Comparison of ENCODE assay signal across 27 cellular contexts in the genomic region with DNA sequence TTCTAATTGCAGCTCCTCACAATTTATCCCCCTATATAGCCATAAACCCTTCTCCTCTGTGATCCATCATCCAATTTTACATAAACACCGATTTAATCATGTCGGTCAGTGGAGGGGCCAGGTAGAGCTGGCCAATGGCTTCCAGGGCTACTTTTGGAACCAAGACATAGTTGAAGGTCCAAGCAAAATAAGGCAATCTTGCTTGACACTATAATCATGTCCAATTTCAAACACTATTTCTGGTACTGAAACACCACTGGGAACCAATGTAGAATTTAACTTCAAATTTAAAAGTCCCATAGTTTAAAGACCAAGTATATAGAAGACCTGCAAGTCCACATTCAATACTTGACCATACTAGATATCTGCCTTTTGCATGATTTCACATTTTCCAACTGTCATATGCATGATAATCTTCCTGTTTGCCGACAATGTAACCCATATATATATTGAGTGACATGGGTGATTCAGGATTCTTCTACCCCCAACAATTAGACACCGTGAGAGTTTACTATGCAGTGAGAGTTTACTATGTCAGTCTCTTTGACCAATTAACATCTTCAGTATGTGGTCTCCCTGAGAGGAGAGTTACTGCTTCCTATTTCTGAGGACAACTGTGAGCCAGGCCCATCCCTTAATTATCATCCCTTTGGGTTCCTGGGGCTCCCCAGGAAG. TPM values are rescaled to one million over a fixed set of nuclear protein-coding genes. Genes with fewer than 3 reads are reported as not detected.
DNase-seq lines count a peak whose midpoint lies in the region; ATAC-seq and TF ChIP-seq lines count a peak whose summit lies in the region.
"Had no signal": no experiment of that assay in that cellular context is flagged by ENCODE, and none has a peak within 500 bp of the region (broad histone marks: within the 10 kb centered on the region; RNA-seq: fewer than 3 reads in every experiment).

No MANE protein-coding gene starts in this region.

- no peaks in the 10 kb centered on the region for H3K27me3 Mint-ChIP-seq in activated CD4-positive, alpha-beta T cell treated with anti-CD3 and anti-CD28 coated beads for 36 hours
- no peaks in the 10 kb centered on the region for H3K27me3 Mint-ChIP-seq in CD8-positive, alpha-beta memory T cell
- no peaks in the 10 kb centered on the region for H3K27me3 Mint-ChIP-seq in activated naive CD8-positive, alpha-beta T cell
- H3K27me3 Mint-ChIP-seq in natural killer cell (ENCODE audit: low read depth in 2 of 2), result no peaks in the 10 kb centered on the region
- H3K27me3 Mint-ChIP-seq: IgD-negative memory B cell had no signal

- H3K4me3 ChIP-seq in CD8-positive, alpha-beta memory T cell (ENCODE audit: low read length), result no peak overlapping the region
- H3K4me3 ChIP-seq: ovary, Peyer's patch, right atrium auricular region, SJSA1, stomach, tibial nerve had no signal

- CTCF ChIA-PET in activated CD4-positive, alpha-beta T cell treated with anti-CD3 and anti-CD28 coated beads for 36 hours (lab: Charles Lee), result interaction anchor here (0.7 kb wide), 1 partner anchor 32 kb away, joined by 3 read pairs; a partner anchor contains a TSS
- CTCF ChIA-PET in CD8-positive, alpha-beta memory T cell (lab: Charles Lee), result no interaction called here

- peak overlapping the region; percentile 13 for H3K4me3 Mint-ChIP-seq in activated CD4-positive, alpha-beta T cell treated with anti-CD3 and anti-CD28 coated beads for 36 hours
- peak overlapping the region in 6 of 7 donors; percentile 12 to 62 (median 32) for H3K4me3 Mint-ChIP-seq in CD8-positive, alpha-beta memory T cell
- peak overlapping the region; percentile 63 for H3K4me3 Mint-ChIP-seq in activated naive CD8-positive, alpha-beta T cell
- H3K4me3 Mint-ChIP-seq in natural killer cell, result peak overlapping the region; percentile 65
- H3K4me3 Mint-ChIP-seq: brain, nephron progenitor cell had no signal

- H3K27ac Mint-ChIP-seq in activated CD4-positive, alpha-beta T cell treated with anti-CD3 and anti-CD28 coated beads for 36 hours, result peak overlapping the region; percentile 82
- H3K27ac Mint-ChIP-seq in CD8-positive, alpha-beta memory T cell, result peak overlapping the region; percentile 1 to 94 (median 76)
- peak overlapping the region; percentile 92 for H3K27ac Mint-ChIP-seq in activated naive CD8-positive, alpha-beta T cell
- peak overlapping the region; percentile 80 to 85 for H3K27ac Mint-ChIP-seq in natural killer cell
- H3K27ac Mint-ChIP-seq: brain, IgD-negative memory B cell, nephron progenitor cell had no signal

- no peaks in the 10 kb centered on the region for H3K27me3 ChIP-seq in CD8-positive, alpha-beta memory T cell (ENCODE audit: insufficient read depth, low read length, poor library complexity, severe bottlenecking)
- H3K27me3 ChIP-seq: ovary, Peyer's patch, right atrium auricular region, SJSA1, stomach, tibial nerve had no signal

- POLR2A ChIA-PET in activated CD4-positive, alpha-beta T cell treated with anti-CD3 and anti-CD28 coated beads for 36 hours (lab: Charles Lee), result no interaction called here
- POLR2A ChIA-PET in CD8-positive, alpha-beta memory T cell (lab: Charles Lee), result no interaction called here

- no peaks in the 10 kb centered on the region for H3K36me3 ChIP-seq in CD8-positive, alpha-beta memory T cell (ENCODE audit: insufficient read depth, low read length)
- H3K36me3 ChIP-seq: ovary, Peyer's patch, right atrium auricular region, SJSA1, stomach, tibial nerve had no signal

- H3K4me1 ChIP-seq in CD8-positive, alpha-beta memory T cell (ENCODE audit: insufficient read depth, low read length), result peaks cover 59% of the 10 kb centered on the region
- H3K4me1 ChIP-seq: Peyer's patch, right atrium auricular region, SJSA1, stomach, tibial nerve had no signal

- ATAC-seq in activated CD4-positive, alpha-beta T cell treated with anti-CD3 and anti-CD28 coated beads for 36 hours, result peak; percentile 28
- ATAC-seq in natural killer cell (peak; percentile 21 to 67 (median 60)), HG03571 (IDR thresholded peaks at IDR 0.05; ENCODE audit: unreplicated experiment) (no peak)
- ATAC-seq: left lobe of liver had no signal

- H3K9me3 ChIP-seq in CD8-positive, alpha-beta memory T cell (ENCODE audit: low read length), result no peaks in the 10 kb centered on the region
- H3K9me3 ChIP-seq: ovary, Peyer's patch, right atrium auricular region, SJSA1, stomach, tibial nerve had no signal

- no peak for DNase-seq in activated CD4-positive, alpha-beta T cell treated with anti-CD3 and anti-CD28 coated beads for 36 hours
- no peak for DNase-seq in activated CD4-positive, alpha-beta T cell treated with anti-CD3 and anti-CD28 coated beads, Interleukin-2, amount 50 U/mL, for 1 hour
- no peak for DNase-seq in CD8-positive, alpha-beta memory T cell
- DNase-seq in natural killer cell, result no peak
- DNase-seq in stimulated activated CD8-positive, alpha-beta memory T cell treated with anti-CD3 and anti-CD28 coated beads, Interleukin-4, amount 100 ng/mL, for 48 hours, result no peak
- no peak for DNase-seq in SHP77 treated with DMSO at 0.1 percent for 48 hours (lab: John Stamatoyannopoulos, UW)
- DNase-seq: activated CD4-positive, alpha-beta T cell treated with anti-CD3 and anti-CD28 coated beads for 4 hours; Calu3; GOT3; head of caudate nucleus; NCI-H1436 treated with DMSO at 0.1 percent for 48 hours; NCI-H446 treated with DMSO at 0.1 percent for 48 hours; nephron progenitor cell; ovary; Peyer's patch; stimulated activated CD4-positive, alpha-beta T cell treated with anti-CD3 and anti-CD28 coated beads, Interleukin-12 subunit alpha, Interleukin-12 subunit beta, amount 100 ng/mL, for 4 hours; stimulated activated CD4-positive, alpha-beta T cell treated with anti-CD3 and anti-CD28 coated beads, Interleukin-4, amount 100 ng/mL, for 24 hours; stomach had no signal

- H3K4me1 Mint-ChIP-seq in activated CD4-positive, alpha-beta T cell treated with anti-CD3 and anti-CD28 coated beads for 36 hours, result peaks cover 81% of the 10 kb centered on the region
- peaks cover 94 to 98% (median 96%) of the 10 kb centered on the region in 3 donors for H3K4me1 Mint-ChIP-seq in CD8-positive, alpha-beta memory T cell
- H3K4me1 Mint-ChIP-seq in activated naive CD8-positive, alpha-beta T cell (ENCODE audit: low read depth), result peaks cover 90% of the 10 kb centered on the region
- peaks cover 89 to 97% of the 10 kb centered on the region in 2 donors for H3K4me1 Mint-ChIP-seq in natural killer cell
- H3K4me1 Mint-ChIP-seq: brain had no signal

- no peak for TF ChIP-seq CTCF in natural killer cell (IDR thresholded peaks at IDR 0.05)

- H3K9me3 Mint-ChIP-seq in activated CD4-positive, alpha-beta T cell treated with anti-CD3 and anti-CD28 coated beads for 36 hours (ENCODE audit: low read depth), result peaks cover 2% of the 10 kb centered on the region
- H3K9me3 Mint-ChIP-seq in CD8-positive, alpha-beta memory T cell, result no peaks in the 10 kb centered on the region
- no peaks in the 10 kb centered on the region for H3K9me3 Mint-ChIP-seq in activated naive CD8-positive, alpha-beta T cell (ENCODE audit: low read depth)
- no peaks in the 10 kb centered on the region for H3K9me3 Mint-ChIP-seq in natural killer cell
- H3K9me3 Mint-ChIP-seq: IgD-negative memory B cell had no signal

- no peak overlapping the region for H3K27ac ChIP-seq in CD8-positive, alpha-beta memory T cell (ENCODE audit: low read depth, low read length)
- H3K27ac ChIP-seq: ovary, Peyer's patch, right atrium auricular region, SJSA1, stomach, tibial nerve had no signal

- H3K36me3 Mint-ChIP-seq in activated CD4-positive, alpha-beta T cell treated with anti-CD3 and anti-CD28 coated beads for 36 hours (ENCODE audit: low read depth), result peaks cover 26% of the 10 kb centered on the region
- peaks cover 19 to 85% (median 44%) of the 10 kb centered on the region in 3 donors for H3K36me3 Mint-ChIP-seq in CD8-positive, alpha-beta memory T cell
- peaks cover 5% of the 10 kb centered on the region for H3K36me3 Mint-ChIP-seq in activated naive CD8-positive, alpha-beta T cell
- H3K36me3 Mint-ChIP-seq in natural killer cell, result no peaks in the 10 kb centered on the region
- H3K36me3 Mint-ChIP-seq: brain had no signal

- intact Hi-C loops in activated CD4-positive, alpha-beta T cell treated with anti-CD3 and anti-CD28 coated beads for 36 hours (cut with DNase I, micrococcal nuclease), result no loop called here
- intact Hi-C loops in natural killer cell (cut with micrococcal nuclease), result no loop called here

RNA-seq across cellular contexts. Expression of a gene that starts 31.9 kb away (rescaled TPM):
- total RNA-seq in activated CD4-positive, alpha-beta T cell treated with anti-CD3 and anti-CD28 coated beads for 36 hours, result 1 to 10 TPM; 1.8 to 2.4 TPM
- total RNA-seq in CD8-positive, alpha-beta memory T cell, result 10 to 100 TPM; 12.5 to 14.5 TPM
- polyA plus RNA-seq in CD8-positive, alpha-beta memory T cell, result 220 TPM
- total RNA-seq in natural killer cell, result 100 to 1,000 TPM; 322 to 413 (median 339) TPM
- total RNA-seq: Calu3, epithelial cell of proximal tubule had no signal

Comparison
In these comparisons a context has a peak if more than half of its experiments do, and no peak if none do; other contexts are left out.
1. H3K4me3 Mint-ChIP-seq: peak in every context shown above with its lines; median percentile 65 in natural killer cell; 63 in activated naive CD8-positive, alpha-beta T cell; 32 in CD8-positive, alpha-beta memory T cell; 13 in activated CD4-positive, alpha-beta T cell treated with anti-CD3 and anti-CD28 coated beads for 36 hours.
2. RNA of a gene that starts 31.9 kb away (total RNA-seq): 322 to 413 TPM in natural killer cell; 12.5 to 14.5 TPM in CD8-positive, alpha-beta memory T cell and 1.8 to 2.4 TPM in activated CD4-positive, alpha-beta T cell treated with anti-CD3 and anti-CD28 coated beads for 36 hours; every median in the first group is over 10 times any median in the second.
3. Peak in every context shown above with its lines, with median percentiles within 50 percentile points of each other: H3K27ac Mint-ChIP-seq.